In the genomic region with DNA sequence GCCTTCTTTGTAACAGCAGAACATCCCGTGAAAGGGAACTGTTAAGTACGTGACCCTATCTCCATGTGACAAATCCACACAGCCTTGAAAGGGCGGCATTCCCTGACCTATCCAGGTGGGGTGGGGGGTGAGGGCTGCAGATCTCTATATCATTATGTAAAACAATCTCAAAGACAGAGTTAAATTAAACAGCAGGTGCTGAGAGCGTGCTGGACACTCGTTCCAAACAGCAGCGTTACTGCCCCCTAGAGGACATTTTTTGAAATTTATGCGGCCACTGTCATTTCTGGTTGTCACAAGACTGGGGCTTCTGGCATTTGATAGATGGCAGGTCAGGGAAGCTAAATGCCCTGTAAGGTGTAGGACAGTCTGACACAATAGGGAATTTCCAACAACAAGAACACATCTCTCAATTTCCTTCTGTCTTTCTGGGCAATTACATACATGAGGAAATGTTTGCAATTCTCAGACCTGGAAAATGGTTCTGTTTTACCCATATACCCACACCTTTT, we compare ENCODE assay signal across 8 cellular contexts. TPM values are rescaled to one million over a fixed set of nuclear protein-coding genes. Genes with fewer than 3 reads are reported as not detected.
A peak's percentile ranks its signal among the peaks of the same experiment; 100 is the strongest.
DNase-seq lines count a peak whose midpoint lies in the region; ATAC-seq and TF ChIP-seq lines count a peak whose summit lies in the region.

No MANE protein-coding gene starts in this region.

- H3K27me3 Mint-ChIP-seq in endothelial cell (ENCODE audit: unreplicated experiment), result peaks cover 11% of the 10 kb centered on the region

- no peaks in the 10 kb centered on the region for H3K9me3 Mint-ChIP-seq in endothelial cell (ENCODE audit: unreplicated experiment)

- H3K36me3 Mint-ChIP-seq in endothelial cell (ENCODE audit: low read depth, unreplicated experiment), result no peaks in the 10 kb centered on the region

- peaks cover 2% of the 10 kb centered on the region for H3K4me1 Mint-ChIP-seq in endothelial cell (ENCODE audit: unreplicated experiment)

- ATAC-seq in HG03108 (IDR thresholded peaks at IDR 0.05; ENCODE audit: unreplicated experiment), result no peak

- no peak overlapping the region for H3K4me3 Mint-ChIP-seq in endothelial cell (ENCODE audit: unreplicated experiment)

- DNase-seq in CMK (ENCODE audit: low read depth) (peak; percentile 67), HuH-7 (ENCODE audit: low spot score) (peak; percentile 71), NOMO-1 treated with dmso at 0.1 percent for 144 hours (lab: John Stamatoyannopoulos, UW; ENCODE audit: unreplicated experiment) (peak; percentile 41), endothelial cell (ENCODE audit: low spot score) (peak; percentile 72), middle frontal gyrus (ENCODE audit: extremely low spot score, low spot score) (peak; percentile 68), superior temporal gyrus (ENCODE audit: extremely low spot score) (peak; percentile 96)
- DNase-seq in activated CD8-positive, alpha-beta memory T cell treated with anti-CD3 and anti-CD28 coated beads, Interleukin-2, amount 50 U/mL, for 24 hours (ENCODE audit: extremely low read depth), result peak; percentile 49

- no peak overlapping the region for H3K27ac Mint-ChIP-seq in endothelial cell (ENCODE audit: unreplicated experiment)

- peak; percentile 91 for TF ChIP-seq CTCF in endothelial cell (IDR thresholded peaks at IDR 0.05; ENCODE audit: unreplicated experiment)

RNA-seq across cellular contexts. Expression of gene SLC25A39, which starts 6.7 kb away (rescaled TPM):
- 124 TPM for total RNA-seq in endothelial cell (ENCODE audit: unreplicated experiment)

RNA-seq across cellular contexts. Expression of gene GRN, which starts 13.8 kb away (rescaled TPM):
- total RNA-seq in endothelial cell (ENCODE audit: unreplicated experiment), result 904 TPM

RNA-seq across cellular contexts. Expression of gene RUNDC3A, which starts 22.9 kb away (rescaled TPM):
- total RNA-seq in endothelial cell (ENCODE audit: unreplicated experiment), result 0.82 TPM

RNA-seq across cellular contexts. Expression of gene FAM171A2, which starts 32.3 kb away (rescaled TPM):
- 53.7 TPM for total RNA-seq in endothelial cell (ENCODE audit: unreplicated experiment)

RNA-seq across cellular contexts. Expression of gene ITGA2B, which starts 58.1 kb away (rescaled TPM):
- total RNA-seq in endothelial cell (ENCODE audit: unreplicated experiment), result 4.3 TPM

Comparison
In these comparisons a context has a peak if more than half of its experiments do, and no peak if none do; other contexts are left out.
1. DNase-seq: peak in every context shown above with its lines; median percentile 96 in superior temporal gyrus; 72 in endothelial cell; 71 in HuH-7; 68 in middle frontal gyrus; 67 in CMK; 49 in activated CD8-positive, alpha-beta memory T cell treated with anti-CD3 and anti-CD28 coated beads, Interleukin-2, amount 50 U/mL, for 24 hours; 41 in NOMO-1 treated with dmso at 0.1 percent for 144 hours.